Comparison of ENCODE assay signal across 20 cellular contexts in the genomic region with DNA sequence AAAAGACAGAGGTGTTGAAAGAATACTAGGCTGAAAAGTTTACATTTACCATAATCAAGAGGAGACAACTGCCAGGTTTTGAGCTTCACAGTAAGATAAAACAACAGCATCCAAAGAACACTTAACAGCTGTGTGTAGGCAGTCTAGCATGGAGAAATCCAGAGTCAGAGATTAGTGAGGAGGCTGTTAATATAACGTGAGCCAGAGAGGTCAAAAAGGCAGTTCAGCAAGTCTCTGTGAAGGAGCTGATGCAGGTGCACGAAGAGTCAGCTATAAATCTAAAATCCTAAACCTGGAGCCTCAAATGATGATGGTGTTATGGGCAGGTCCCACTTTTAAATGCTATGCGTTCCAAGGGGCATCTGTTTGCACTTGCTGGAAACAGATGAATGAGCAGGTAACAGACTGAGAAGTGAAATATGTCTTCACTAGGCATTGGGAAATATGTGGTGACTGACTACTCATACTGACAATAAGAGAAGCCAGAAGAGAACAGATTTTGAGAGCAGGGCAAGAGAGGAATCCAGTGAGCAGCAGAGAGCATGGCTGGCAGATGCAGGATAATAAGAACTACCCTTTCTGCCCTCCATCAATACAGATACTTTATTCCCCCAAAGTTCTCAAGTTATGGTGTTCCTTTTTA. TPM values are rescaled to one million over a fixed set of nuclear protein-coding genes. Genes with fewer than 3 reads are reported as not detected.
DNase-seq lines count a peak whose midpoint lies in the region; ATAC-seq and TF ChIP-seq lines count a peak whose summit lies in the region.
"Had no signal": no experiment of that assay in that cellular context is flagged by ENCODE, and none has a peak within 500 bp of the region (broad histone marks: within the 10 kb centered on the region; RNA-seq: fewer than 3 reads in every experiment).

No MANE protein-coding gene starts in this region.

- H3K4me1 ChIP-seq in foreskin keratinocyte = no peaks in the 10 kb centered on the region

- DNase-seq in DMS79 treated with DMSO at 0.1 percent for 48 hours (lab: John Stamatoyannopoulos, UW) (peak; percentile 21), NB4 (ENCODE audit: low read depth) (peak; percentile 36), foreskin keratinocyte (peak; percentile 72 to 84), omental fat pad (ENCODE audit: low spot score) (no peak), DMS153 treated with DMSO at 0.1 percent for 48 hours (lab: John Stamatoyannopoulos, UW; ENCODE audit: unreplicated experiment) (no peak), NCI-H1092 treated with DMSO at 0.1 percent for 48 hours (lab: John Stamatoyannopoulos, UW) (no peak)
- no peak for DNase-seq in activated naive CD8-positive, alpha-beta T cell treated with anti-CD3 and anti-CD28 coated beads for 36 hours
- DNase-seq: activated B cell treated with CpG ODN at 0.5 μM for 24 hours, anterior cingulate cortex, cortex of kidney, DND-41, kidney, mucosa of descending colon, NCI-H1105, NCI-H2171 treated with DMSO at 0.1 percent for 48 hours, upper lobe of left lung had no signal

- no peak overlapping the region for H3K4me3 Mint-ChIP-seq in activated naive CD8-positive, alpha-beta T cell treated with anti-CD3 and anti-CD28 coated beads for 36 hours
- H3K4me3 Mint-ChIP-seq: activated B cell treated with CpG ODN at 0.5 μM for 24 hours; stimulated activated effector memory CD8-positive, alpha-beta T cell treated with anti-CD3 and anti-CD28 coated beads, Interleukin-12 subunit alpha, Interleukin-12 subunit beta, amount 100 ng/mL, for 72 hours had no signal

- TF ChIP-seq POLR2A in NB4 (IDR thresholded peaks at IDR 0.05; ENCODE audit: extremely low read depth, insufficient read length) = no peak

- no peaks in the 10 kb centered on the region for H3K27me3 Mint-ChIP-seq in activated naive CD8-positive, alpha-beta T cell treated with anti-CD3 and anti-CD28 coated beads for 36 hours
- H3K27me3 Mint-ChIP-seq: activated B cell treated with CpG ODN at 0.5 μM for 24 hours had no signal

- ATAC-seq in foreskin keratinocyte (peak; percentile 76), omental fat pad (ENCODE audit: low FRiP score) (peak; percentile 53), GM18511 (IDR thresholded peaks at IDR 0.05; ENCODE audit: unreplicated experiment) (no peak)
- ATAC-seq: mucosa of descending colon; stimulated activated effector memory CD8-positive, alpha-beta T cell treated with anti-CD3 and anti-CD28 coated beads, Interleukin-12 subunit alpha, Interleukin-12 subunit beta, amount 100 ng/mL, for 72 hours had no signal

- no peak for TF ChIP-seq CTCF in NB4 (IDR thresholded peaks at IDR 0.05; ENCODE audit: low read depth, low read length)
- TF ChIP-seq CTCF in foreskin keratinocyte (conservative IDR thresholded peaks at IDR 0.05) = no peak
- TF ChIP-seq CTCF in omental fat pad (IDR thresholded peaks at IDR 0.05) = no peak

- H3K36me3 Mint-ChIP-seq in activated naive CD8-positive, alpha-beta T cell treated with anti-CD3 and anti-CD28 coated beads for 36 hours = peaks cover 35% of the 10 kb centered on the region

- H3K27ac Mint-ChIP-seq in activated naive CD8-positive, alpha-beta T cell treated with anti-CD3 and anti-CD28 coated beads for 36 hours = no peak overlapping the region
- H3K27ac Mint-ChIP-seq: activated B cell treated with CpG ODN at 0.5 μM for 24 hours; stimulated activated effector memory CD8-positive, alpha-beta T cell treated with anti-CD3 and anti-CD28 coated beads, Interleukin-12 subunit alpha, Interleukin-12 subunit beta, amount 100 ng/mL, for 72 hours had no signal

- no peaks in the 10 kb centered on the region for H3K27me3 ChIP-seq in foreskin keratinocyte
- H3K27me3 ChIP-seq: BLaER1 treated with 17β-estradiol and CSF1 and Interleukin-3, amounts not matched to agents 10 nM and 100 nM; upper lobe of left lung had no signal

- H3K9me3 Mint-ChIP-seq in activated naive CD8-positive, alpha-beta T cell treated with anti-CD3 and anti-CD28 coated beads for 36 hours = no peaks in the 10 kb centered on the region
- H3K9me3 Mint-ChIP-seq: activated B cell treated with CpG ODN at 0.5 μM for 24 hours; stimulated activated effector memory CD8-positive, alpha-beta T cell treated with anti-CD3 and anti-CD28 coated beads, Interleukin-12 subunit alpha, Interleukin-12 subunit beta, amount 100 ng/mL, for 72 hours had no signal

- H3K4me1 Mint-ChIP-seq in activated naive CD8-positive, alpha-beta T cell treated with anti-CD3 and anti-CD28 coated beads for 36 hours = peaks cover 12% of the 10 kb centered on the region

- H3K4me3 ChIP-seq in NB4 (ENCODE audit: low read depth, low read length) = no peak overlapping the region
- H3K4me3 ChIP-seq: BLaER1 treated with 17β-estradiol and CSF1 and Interleukin-3, amounts not matched to agents 10 nM and 100 nM; mucosa of descending colon; smooth muscle cell; upper lobe of left lung had no signal

- no peak overlapping the region for H3K27ac ChIP-seq in foreskin keratinocyte
- H3K27ac ChIP-seq: BLaER1 treated with 17β-estradiol and CSF1 and Interleukin-3, amounts not matched to agents 10 nM and 100 nM; upper lobe of left lung had no signal

RNA-seq across cellular contexts. Expression of a gene that starts 8.7 kb away (rescaled TPM):
- total RNA-seq in foreskin keratinocyte (58.2 and 66.3 TPM in 2 replicates), omental fat pad (10 to 100 TPM; 16.6 to 24.6 (median 21.4) TPM)
- polyA plus RNA-seq in foreskin keratinocyte = 51.3 and 62.5 TPM in 2 replicates
- 10 to 100 TPM; 55.4 to 59.1 TPM for total RNA-seq in activated naive CD8-positive, alpha-beta T cell treated with anti-CD3 and anti-CD28 coated beads for 36 hours

RNA-seq across cellular contexts. Expression of a gene that starts 32.4 kb away (rescaled TPM):
- 137 and 170 TPM in 2 replicates for total RNA-seq in foreskin keratinocyte
- 116 and 146 TPM in 2 replicates for polyA plus RNA-seq in foreskin keratinocyte
- total RNA-seq in omental fat pad = 100 to 1,000 TPM in 3 of 4 donors, 10 to 100 TPM in 1; 94.6 to 269 (median 151) TPM
- total RNA-seq in activated naive CD8-positive, alpha-beta T cell treated with anti-CD3 and anti-CD28 coated beads for 36 hours = 100 to 1,000 TPM; 222 to 223 TPM

Comparison
In these comparisons a context has a peak if more than half of its experiments do, and no peak if none do; other contexts are left out.
1. DNase-seq: peak in DMS79 treated with DMSO at 0.1 percent for 48 hours (single experiment), NB4 (single experiment) and foreskin keratinocyte (2 of 2); none in omental fat pad (single experiment), DMS153 treated with DMSO at 0.1 percent for 48 hours (single experiment), NCI-H1092 treated with DMSO at 0.1 percent for 48 hours (single experiment) and activated naive CD8-positive, alpha-beta T cell treated with anti-CD3 and anti-CD28 coated beads for 36 hours (single experiment).